ENCODE assay signal across 21 cellular contexts in the genomic region with DNA sequence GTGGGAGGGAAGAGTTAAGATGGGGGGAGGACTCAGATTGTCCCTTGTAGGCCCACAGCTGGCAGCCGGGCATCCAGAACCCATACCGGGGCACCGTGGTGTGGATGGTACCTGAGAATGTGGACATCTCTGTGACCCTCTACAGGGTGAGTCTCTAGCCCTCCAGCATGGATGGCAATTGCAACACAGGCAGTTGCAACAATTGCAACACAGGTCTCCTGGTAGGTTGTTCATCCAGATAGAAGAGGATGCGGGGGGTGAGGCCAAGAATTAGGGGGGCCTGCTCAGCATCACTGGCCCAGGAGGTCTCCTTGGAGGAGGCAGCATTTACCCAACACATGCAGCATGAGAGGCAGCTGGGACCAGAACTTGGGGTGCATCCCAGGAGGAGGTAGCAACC. TPM values are rescaled to one million over a fixed set of nuclear protein-coding genes. Genes with fewer than 3 reads are reported as not detected.
DNase-seq lines count a peak whose midpoint lies in the region; ATAC-seq and TF ChIP-seq lines count a peak whose summit lies in the region.
"Had no signal": no experiment of that assay in that cellular context is flagged by ENCODE, and none has a peak within 500 bp of the region (broad histone marks: within the 10 kb centered on the region; RNA-seq: fewer than 3 reads in every experiment).

No MANE protein-coding gene starts in this region.

- intact Hi-C loops in activated CD4-positive, alpha-beta memory T cell treated with anti-CD3 and anti-CD28 coated beads for 36 hours (cut with micrococcal nuclease), result no loop called here
- intact Hi-C loops in IMR-90 (cut with micrococcal nuclease), result no loop called here
- intact Hi-C loops in ascending aorta (cut with DNase I), result no loop called here
- intact Hi-C loops in testis (cut with DNase I; ENCODE audit: low total_unique reads), result no loop called here

- no peak for TF ChIP-seq RAD21 in IMR-90 (IDR thresholded peaks at IDR 0.05; ENCODE audit: low read length)

- peaks cover 20 to 48% of the 10 kb centered on the region in 2 experiments; a peak in 3 of 4 replicates for H3K79me1 ChIP-seq in IMR-90 (ENCODE audit: low read depth in 1 of 2, low read length in 2 of 2)

- WGBS in IMR-90 (ENCODE audit: extremely low coverage in 2 of 2, insufficient read length in 1 of 2), 2 experiments, result 100% methylated on average over 1 of the region's 4 CpGs; no CpG with 5 or more reads in 1 of the 2 experiments
- 88 to 93% methylated on average over 4 of the region's 4 CpGs for WGBS in testis, 2 donors

- no peak overlapping the region for H2AK9ac ChIP-seq in IMR-90 (replicated peaks; ENCODE audit: low read depth, low read length, poor library complexity)

- no peak for DNase-seq in activated CD4-positive, alpha-beta memory T cell treated with anti-CD3 and anti-CD28 coated beads, Interleukin-2, amount 10 ng/mL, durations not matched to agents 7 days and 5 days
- no peak for DNase-seq in activated CD4-positive, alpha-beta memory T cell treated with anti-CD3 and anti-CD28 coated beads for 36 hours
- DNase-seq in IMR-90 (no peak), ascending aorta (ENCODE audit: low spot score in 2 of 2) (no peak), NCI-H187 (lab: John Stamatoyannopoulos, UW) (no peak), testis (no peak)
- DNase-seq: ACHN; activated CD4-positive, CD25-positive, alpha-beta regulatory T cell; CD8-positive, alpha-beta T cell; dermis blood vessel endothelial cell; DND-41; MG63; NCI-H2029; NK-92 treated with Interleukin-12 subunit alpha and Interleukin-12 subunit beta, amount 100 ng/mL, for 24 hours; Right ventricle myocardium superior had no signal

- H3K36me3 ChIP-seq in IMR-90 (ENCODE audit: control insufficient read depth, insufficient read depth, low read length), result peaks cover 33% of the 10 kb centered on the region; the same call in 1 of the 2 replicates
- peaks cover 56 to 59% of the 10 kb centered on the region in 2 donors for H3K36me3 ChIP-seq in ascending aorta
- H3K36me3 ChIP-seq in testis (ENCODE audit: low read depth, missing control alignments), result no peaks in the 10 kb centered on the region
- H3K36me3 ChIP-seq: neural progenitor cell had no signal

- peaks cover 50% of the 10 kb centered on the region for H3K4me1 Mint-ChIP-seq in activated CD4-positive, alpha-beta memory T cell treated with anti-CD3 and anti-CD28 coated beads, Interleukin-2, amount 10 ng/mL, durations not matched to agents 7 days and 5 days
- H3K4me1 Mint-ChIP-seq in activated CD4-positive, alpha-beta memory T cell treated with anti-CD3 and anti-CD28 coated beads for 36 hours (ENCODE audit: low read depth), result peaks cover 22% of the 10 kb centered on the region
- peaks cover 54% of the 10 kb centered on the region for H3K4me1 Mint-ChIP-seq in stimulated activated memory B cell treated with anti-CD40 and anti-IgM and Interleukin-4, amounts not matched to agents 10 μg/mL and 1 μg/mL and 100 μg/mL, for 72 hours

- H2BK15ac ChIP-seq in IMR-90 (ENCODE audit: low read depth, low read length), result no peak overlapping the region

- H3K4me3 ChIP-seq in IMR-90 (ENCODE audit: insufficient read depth, low read depth, low read length), result no peak overlapping the region
- H3K4me3 ChIP-seq in ascending aorta, result no peak overlapping the region
- no peak overlapping the region for H3K4me3 ChIP-seq in testis
- H3K4me3 ChIP-seq: MG63, neural progenitor cell, tibial nerve had no signal

- no peak overlapping the region for H2BK20ac ChIP-seq in IMR-90 (ENCODE audit: low read depth, low read length)

- H3K18ac ChIP-seq in IMR-90 (ENCODE audit: low read depth, low read length), result no peak overlapping the region

- H3K27ac Mint-ChIP-seq in activated CD4-positive, alpha-beta memory T cell treated with anti-CD3 and anti-CD28 coated beads, Interleukin-2, amount 10 ng/mL, durations not matched to agents 7 days and 5 days, result peak overlapping the region; percentile 40
- H3K27ac Mint-ChIP-seq in activated CD4-positive, alpha-beta memory T cell treated with anti-CD3 and anti-CD28 coated beads for 36 hours, result no peak overlapping the region
- peak overlapping the region; percentile 69 for H3K27ac Mint-ChIP-seq in stimulated activated memory B cell treated with anti-CD40 and anti-IgM and Interleukin-4, amounts not matched to agents 10 μg/mL and 1 μg/mL and 100 μg/mL, for 72 hours

- peaks cover 12% of the 10 kb centered on the region for H4K20me1 ChIP-seq in IMR-90 (ENCODE audit: insufficient read depth, low read length)

- H2BK5ac ChIP-seq in IMR-90 (ENCODE audit: low read depth, low read length, poor library complexity, severe bottlenecking), result no peak overlapping the region

- no peak overlapping the region for H3K9ac ChIP-seq in IMR-90 (ENCODE audit: low read depth, low read length)
- H3K9ac ChIP-seq: neural progenitor cell had no signal

- H2AK5ac ChIP-seq in IMR-90 (ENCODE audit: low read depth, low read length), result no peak overlapping the region

- no peak overlapping the region for H3K56ac ChIP-seq in IMR-90 (ENCODE audit: extremely low read depth, insufficient read depth, low read length)

- H3K4me1 ChIP-seq in IMR-90 (ENCODE audit: control insufficient read depth, insufficient read depth, low read length) (peaks cover 26% of the 10 kb centered on the region), ascending aorta (peaks cover 12 to 20% of the 10 kb centered on the region in 2 donors), testis (peaks cover 30% of the 10 kb centered on the region)

- H3K27me3 ChIP-seq in IMR-90 (ENCODE audit: control insufficient read depth, insufficient read depth, low read length) (no peaks in the 10 kb centered on the region), ascending aorta (no peaks in the 10 kb centered on the region), testis (no peaks in the 10 kb centered on the region)
- H3K27me3 ChIP-seq: MG63, tibial nerve had no signal

- no peak overlapping the region for H2BK120ac ChIP-seq in IMR-90 (ENCODE audit: low read depth, low read length)

- no peak overlapping the region for H3K4me3 Mint-ChIP-seq in activated CD4-positive, alpha-beta memory T cell treated with anti-CD3 and anti-CD28 coated beads, Interleukin-2, amount 10 ng/mL, durations not matched to agents 7 days and 5 days
- H3K4me3 Mint-ChIP-seq in activated CD4-positive, alpha-beta memory T cell treated with anti-CD3 and anti-CD28 coated beads for 36 hours, result no peak overlapping the region
- no peak overlapping the region for H3K4me3 Mint-ChIP-seq in stimulated activated memory B cell treated with anti-CD40 and anti-IgM and Interleukin-4, amounts not matched to agents 10 μg/mL and 1 μg/mL and 100 μg/mL, for 72 hours

- no peak overlapping the region for H2AFZ ChIP-seq in IMR-90 (replicated peaks; ENCODE audit: low read length, poor library complexity)
- H2AFZ ChIP-seq: neural progenitor cell had no signal

- no peak overlapping the region for H3K14ac ChIP-seq in IMR-90 (replicated peaks; ENCODE audit: low read depth, low read length)

- TF ChIP-seq CTCF in IMR-90 (conservative IDR thresholded peaks at IDR 0.05; ENCODE audit: low read depth, low read length) (no peak), ascending aorta (IDR thresholded peaks at IDR 0.05) (no peak), testis (IDR thresholded peaks at IDR 0.05) (no peak)

- no peaks in the 10 kb centered on the region for H3K9me3 ChIP-seq in IMR-90 (ENCODE audit: control insufficient read depth, insufficient read depth, low read length)
- H3K9me3 ChIP-seq in ascending aorta, result no peaks in the 10 kb centered on the region
- no peaks in the 10 kb centered on the region for H3K9me3 ChIP-seq in testis
- H3K9me3 ChIP-seq: MG63, tibial nerve had no signal

- TF ChIP-seq POLR2A in IMR-90 (IDR thresholded peaks at IDR 0.05; ENCODE audit: low read depth, low read length) (no peak), testis (IDR thresholded peaks at IDR 0.05) (no peak)

- H3K27ac ChIP-seq in IMR-90 (ENCODE audit: insufficient read depth, low read length) (no peak overlapping the region), ascending aorta (peak overlapping the region; percentile 96 to 99), testis (no peak overlapping the region)
- H3K27ac ChIP-seq: neural progenitor cell had no signal

- CTCF ChIA-PET in activated CD4-positive, alpha-beta memory T cell treated with anti-CD3 and anti-CD28 coated beads, Interleukin-2, amount 10 ng/mL, durations not matched to agents 7 days and 5 days (lab: Charles Lee), result interaction anchor here (5.3 kb wide), 1 partner anchor 8 kb away, joined by 60 read pairs; no protein-coding TSS in a partner anchor
- CTCF ChIA-PET in activated CD4-positive, alpha-beta memory T cell treated with anti-CD3 and anti-CD28 coated beads for 36 hours (lab: Charles Lee), result interaction anchor here (6.6 kb wide), 1 partner anchor 11 kb away, joined by 126 read pairs; no protein-coding TSS in a partner anchor
- CTCF ChIA-PET in IMR-90 (lab: Yijun Ruan, JAX), result no interaction called here

- H3K27me3 Mint-ChIP-seq in activated CD4-positive, alpha-beta memory T cell treated with anti-CD3 and anti-CD28 coated beads, Interleukin-2, amount 10 ng/mL, durations not matched to agents 7 days and 5 days, result no peaks in the 10 kb centered on the region
- H3K27me3 Mint-ChIP-seq in activated CD4-positive, alpha-beta memory T cell treated with anti-CD3 and anti-CD28 coated beads for 36 hours, result no peaks in the 10 kb centered on the region
- no peaks in the 10 kb centered on the region for H3K27me3 Mint-ChIP-seq in stimulated activated memory B cell treated with anti-CD40 and anti-IgM and Interleukin-4, amounts not matched to agents 10 μg/mL and 1 μg/mL and 100 μg/mL, for 72 hours
- H3K27me3 Mint-ChIP-seq: activated naive CD8-positive, alpha-beta T cell had no signal

- ATAC-seq in IMR-90 (ENCODE audit: low read depth) (no peak), HG03460 (IDR thresholded peaks at IDR 0.05; ENCODE audit: unreplicated experiment) (no peak)
- ATAC-seq in stimulated activated memory B cell treated with anti-CD40 and anti-IgM and Interleukin-4, amounts not matched to agents 10 μg/mL and 1 μg/mL and 100 μg/mL, for 72 hours, result no peak
- ATAC-seq: CD8-positive, alpha-beta T cell had no signal

- no peak overlapping the region for H4K91ac ChIP-seq in IMR-90 (ENCODE audit: insufficient read depth, low read depth, low read length)

- H3K36me3 Mint-ChIP-seq in activated CD4-positive, alpha-beta memory T cell treated with anti-CD3 and anti-CD28 coated beads, Interleukin-2, amount 10 ng/mL, durations not matched to agents 7 days and 5 days (ENCODE audit: low read depth), result peaks cover 56% of the 10 kb centered on the region
- H3K36me3 Mint-ChIP-seq in activated CD4-positive, alpha-beta memory T cell treated with anti-CD3 and anti-CD28 coated beads for 36 hours, result peaks cover 43% of the 10 kb centered on the region
- peaks cover 57% of the 10 kb centered on the region for H3K36me3 Mint-ChIP-seq in stimulated activated memory B cell treated with anti-CD40 and anti-IgM and Interleukin-4, amounts not matched to agents 10 μg/mL and 1 μg/mL and 100 μg/mL, for 72 hours
- H3K36me3 Mint-ChIP-seq: activated naive CD8-positive, alpha-beta T cell had no signal

- dilution Hi-C loops in IMR-90 (cut with HindIII; ENCODE audit: low sequenced_read_pairs, unreplicated experiment), result no loop called here

- H3K9me1 ChIP-seq in IMR-90 (ENCODE audit: insufficient read depth, low read length), result peaks cover 8% of the 10 kb centered on the region

- POLR2A ChIA-PET in activated CD4-positive, alpha-beta memory T cell treated with anti-CD3 and anti-CD28 coated beads, Interleukin-2, amount 10 ng/mL, durations not matched to agents 7 days and 5 days (lab: Charles Lee), result interaction anchor here (3.2 to 5.2 kb wide), 2 partner anchors 9 to 36 kb away, joined by 18 to 96 read pairs; partner anchors contain the start of gene PCNX3
- POLR2A ChIA-PET in activated CD4-positive, alpha-beta memory T cell treated with anti-CD3 and anti-CD28 coated beads for 36 hours (lab: Charles Lee), result no interaction called here
- POLR2A ChIA-PET in IMR-90 (lab: Charles Lee; ENCODE audit: unreplicated experiment), result no interaction called here

- H3K4me2 ChIP-seq in IMR-90 (ENCODE audit: low read depth, low read length), result no peak overlapping the region
- H3K4me2 ChIP-seq: neural progenitor cell had no signal

- BruUV-seq in IMR-90 (replicated peaks; lab: Mats Ljungman, UMichigan), result no TSS peak

- H3K9me3 Mint-ChIP-seq in activated CD4-positive, alpha-beta memory T cell treated with anti-CD3 and anti-CD28 coated beads, Interleukin-2, amount 10 ng/mL, durations not matched to agents 7 days and 5 days, result no peaks in the 10 kb centered on the region
- H3K9me3 Mint-ChIP-seq in activated CD4-positive, alpha-beta memory T cell treated with anti-CD3 and anti-CD28 coated beads for 36 hours, result no peaks in the 10 kb centered on the region
- no peaks in the 10 kb centered on the region for H3K9me3 Mint-ChIP-seq in stimulated activated memory B cell treated with anti-CD40 and anti-IgM and Interleukin-4, amounts not matched to agents 10 μg/mL and 1 μg/mL and 100 μg/mL, for 72 hours
- H3K9me3 Mint-ChIP-seq: CD8-positive, alpha-beta T cell; neural progenitor cell had no signal

- in situ Hi-C loops in IMR-90 (cut with MboI; ENCODE audit: low sequenced_read_pairs), result no loop called here

- no peak overlapping the region for H4K8ac ChIP-seq in IMR-90 (ENCODE audit: low read depth in 2 of 2, low read length in 2 of 2)

- H3K23ac ChIP-seq in IMR-90 (ENCODE audit: low read depth, low read length), result no peak overlapping the region

- no peak overlapping the region for H3K4ac ChIP-seq in IMR-90 (ENCODE audit: low read depth, low read length)

- no peak overlapping the region for H4K5ac ChIP-seq in IMR-90 (ENCODE audit: low read depth, low read length)

RNA-seq across cellular contexts. Expression of gene EHBP1L1, which starts 3.4 kb away (rescaled TPM):
- total RNA-seq in activated CD4-positive, alpha-beta memory T cell treated with anti-CD3 and anti-CD28 coated beads, Interleukin-2, amount 10 ng/mL, durations not matched to agents 7 days and 5 days, result 100 to 1,000 TPM; 118 to 119 TPM
- 100 to 1,000 TPM; 137 to 141 TPM for total RNA-seq in activated CD4-positive, alpha-beta memory T cell treated with anti-CD3 and anti-CD28 coated beads for 36 hours
- total RNA-seq in IMR-90 (2012; rRNA removed), result 10.0 and 13.3 TPM in 2 replicates
- 27.4 and 29.0 TPM in 2 replicates for polyA plus RNA-seq in IMR-90 (2012; rRNA removed)
- 13.2 and 27.4 TPM in 2 replicates for polyA plus RNA-seq in IMR-90 (2012; cell fraction: cytosol; rRNA removed)
- 82.3 and 155 TPM in 2 replicates for polyA plus RNA-seq in IMR-90 (2012; cell fraction: nucleus; rRNA removed; ENCODE audit: low replicate concordance)
- 418 TPM for total RNA-seq in ascending aorta
- total RNA-seq in testis, result 10 to 100 TPM; 51.0 to 66.8 TPM
- polyA plus RNA-seq in testis (ENCODE audit: insufficient read depth, low read depth, low replicate concordance), result 20.5 TPM

RNA-seq across cellular contexts. Expression of gene FAM89B, which starts 7.0 kb away (rescaled TPM):
- 10 to 100 TPM; 45.6 to 48.0 TPM for total RNA-seq in activated CD4-positive, alpha-beta memory T cell treated with anti-CD3 and anti-CD28 coated beads, Interleukin-2, amount 10 ng/mL, durations not matched to agents 7 days and 5 days
- total RNA-seq in activated CD4-positive, alpha-beta memory T cell treated with anti-CD3 and anti-CD28 coated beads for 36 hours, result 10 to 100 TPM; 25.3 to 28.3 TPM
- total RNA-seq in IMR-90 (2012; rRNA removed) (12.0 and 14.2 TPM in 2 replicates), ascending aorta (104 TPM), testis (10 to 100 TPM; 59.9 to 63.2 TPM)
- polyA plus RNA-seq in IMR-90 (2012; rRNA removed) (65.5 and 86.6 TPM in 2 replicates), testis (ENCODE audit: insufficient read depth, low read depth, low replicate concordance) (25.8 TPM)
- 20.7 and 84.1 TPM in 2 replicates for polyA plus RNA-seq in IMR-90 (2012; cell fraction: cytosol; rRNA removed)
- polyA plus RNA-seq in IMR-90 (2012; cell fraction: nucleus; rRNA removed; ENCODE audit: low replicate concordance), result 26.4 and 80.1 TPM in 2 replicates

RNA-seq across cellular contexts. Expression of gene ZNRD2, which starts 9.0 kb away (rescaled TPM):
- total RNA-seq in activated CD4-positive, alpha-beta memory T cell treated with anti-CD3 and anti-CD28 coated beads, Interleukin-2, amount 10 ng/mL, durations not matched to agents 7 days and 5 days, result 10 to 100 TPM; 25.3 to 27.8 TPM
- total RNA-seq in activated CD4-positive, alpha-beta memory T cell treated with anti-CD3 and anti-CD28 coated beads for 36 hours, result 10 to 100 TPM; 48.1 to 51.1 TPM
- total RNA-seq in IMR-90 (2012; rRNA removed), result 69.7 and 75.6 TPM in 2 replicates
- 90.3 and 113 TPM in 2 replicates for polyA plus RNA-seq in IMR-90 (2012; rRNA removed)
- polyA plus RNA-seq in IMR-90 (2012; cell fraction: cytosol; rRNA removed), result 68.6 and 112 TPM in 2 replicates
- polyA plus RNA-seq in IMR-90 (2012; cell fraction: nucleus; rRNA removed; ENCODE audit: low replicate concordance), result 56.1 and 132 TPM in 2 replicates
- total RNA-seq in ascending aorta, result 157 TPM
- total RNA-seq in testis, result 10 to 100 TPM; 67.7 to 79.6 TPM
- polyA plus RNA-seq in testis (ENCODE audit: insufficient read depth, low read depth, low replicate concordance), result 77.6 TPM

RNA-seq across cellular contexts. Expression of gene KCNK7, which starts 16.3 kb away (rescaled TPM):
- total RNA-seq in activated CD4-positive, alpha-beta memory T cell treated with anti-CD3 and anti-CD28 coated beads, Interleukin-2, amount 10 ng/mL, durations not matched to agents 7 days and 5 days, result 1 to 10 TPM in 1 of 2 experiments, under 1 TPM in 1; 0.80 to 1.0 TPM
- total RNA-seq in activated CD4-positive, alpha-beta memory T cell treated with anti-CD3 and anti-CD28 coated beads for 36 hours, result under 1 TPM; 0.29 to 0.31 TPM
- total RNA-seq in IMR-90 (2012; rRNA removed) (not detected in 2 replicates), ascending aorta (not detected), testis (1 to 10 TPM in 1 of 2 donors, under 1 TPM in 1; 0.99 to 2.5 TPM)
- polyA plus RNA-seq in IMR-90 (2012; rRNA removed) (0.09 and 0.34 TPM in 2 replicates), testis (ENCODE audit: insufficient read depth, low read depth, low replicate concordance) (0.26 TPM)
- polyA plus RNA-seq in IMR-90 (2012; cell fraction: cytosol; rRNA removed), result 0.08 and 0.13 TPM in 2 replicates
- polyA plus RNA-seq in IMR-90 (2012; cell fraction: nucleus; rRNA removed; ENCODE audit: low replicate concordance), result 0.89 and 3.2 TPM in 2 replicates
- total RNA-seq: frontal cortex had no signal

RNA-seq across cellular contexts. Expression of gene LTBP3, which starts 21.1 kb away (rescaled TPM):
- 10 to 100 TPM; 55.4 to 60.0 TPM for total RNA-seq in activated CD4-positive, alpha-beta memory T cell treated with anti-CD3 and anti-CD28 coated beads, Interleukin-2, amount 10 ng/mL, durations not matched to agents 7 days and 5 days
- 10 to 100 TPM; 60.7 to 63.3 TPM for total RNA-seq in activated CD4-positive, alpha-beta memory T cell treated with anti-CD3 and anti-CD28 coated beads for 36 hours
- total RNA-seq in IMR-90 (2012; rRNA removed), result 6.6 and 8.3 TPM in 2 replicates
- polyA plus RNA-seq in IMR-90 (2012; rRNA removed), result 145 and 216 TPM in 2 replicates
- polyA plus RNA-seq in IMR-90 (2012; cell fraction: cytosol; rRNA removed), result 229 and 255 TPM in 2 replicates
- polyA plus RNA-seq in IMR-90 (2012; cell fraction: nucleus; rRNA removed; ENCODE audit: low replicate concordance), result 685 and 1,572 TPM in 2 replicates
- 702 TPM for total RNA-seq in ascending aorta
- 100 to 1,000 TPM; 112 to 126 TPM for total RNA-seq in testis
- polyA plus RNA-seq in testis (ENCODE audit: insufficient read depth, low read depth, low replicate concordance), result 58.1 TPM

Comparison
In these comparisons a context has a peak if more than half of its experiments do, and no peak if none do; other contexts are left out.
1. H3K27ac ChIP-seq: peak in ascending aorta (2 of 2); none in IMR-90 (single experiment) and testis (0 of 2).